In the genomic region with DNA sequence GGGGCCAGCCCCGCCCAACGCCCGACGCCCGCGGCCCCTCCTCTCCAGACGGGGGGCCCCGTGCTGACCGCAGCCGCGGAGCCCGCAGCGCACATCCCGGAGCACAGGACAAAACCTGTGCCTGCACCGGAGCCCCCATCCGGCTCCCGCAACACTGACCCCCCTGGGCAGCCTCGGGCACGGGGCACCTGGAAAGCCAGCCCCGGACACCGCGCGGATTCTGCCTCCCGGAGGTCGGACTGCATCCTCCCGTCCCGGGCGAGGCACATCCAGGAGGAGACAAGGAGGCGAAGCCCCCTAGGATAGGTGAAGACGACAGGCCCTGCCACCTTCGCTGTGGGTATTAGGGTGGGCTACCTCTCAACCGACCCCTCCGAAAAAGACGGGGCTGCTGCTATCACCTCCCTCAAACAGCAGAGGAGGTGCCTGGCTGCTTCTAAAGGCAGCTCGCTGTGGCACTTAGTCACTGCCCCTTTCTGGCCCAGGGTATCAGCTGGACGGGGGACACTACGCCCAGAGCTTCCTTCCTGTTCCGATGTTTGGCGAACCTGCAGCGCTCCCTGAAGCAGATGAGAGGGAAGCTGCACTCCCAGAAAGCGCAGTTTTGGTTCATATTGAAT, we compare ENCODE assay signal across 8 cellular contexts. TPM values are rescaled to one million over a fixed set of nuclear protein-coding genes. Genes with fewer than 3 reads are reported as not detected.
DNase-seq lines count a peak whose midpoint lies in the region; ATAC-seq and TF ChIP-seq lines count a peak whose summit lies in the region.

No MANE protein-coding gene starts in this region.

- H3K4me3 ChIP-seq in AG09309 (ENCODE audit: control insufficient read depth, low read depth, low read length) (peak overlapping the region; percentile 74), dorsolateral prefrontal cortex (peak overlapping the region; percentile 57 to 87 (median 75)), mononuclear cell (ENCODE audit: low read length) (peak overlapping the region; percentile 52)

- DNase-seq in AG09309 (ENCODE audit: low read depth) (no peak), dorsolateral prefrontal cortex (peak in 3 of 10 donors; percentile 19 to 41 (median 32)), ureter (ENCODE audit: low spot score) (peak; percentile 61)

- intact Hi-C loops in dorsolateral prefrontal cortex (cut with DNase I): loop anchor here in 1 of 2 donors (2.0 to 5.0 kb wide), 3 partner anchors 576 to 928 kb away; partner anchors contain the start of genes FAM43A and LSG1

- H3K9me3 ChIP-seq in mononuclear cell (ENCODE audit: low read depth, low read length): no peaks in the 10 kb centered on the region

- ATAC-seq in GM18511 (IDR thresholded peaks at IDR 0.05; ENCODE audit: unreplicated experiment) (peak; percentile 33), HG03460 (IDR thresholded peaks at IDR 0.05; ENCODE audit: unreplicated experiment) (peak; percentile 11), SK-N-SH treated with all-trans-retinoic acid at 6 μM for 48 hours (peak; percentile 46), GM18858 (IDR thresholded peaks at IDR 0.05; ENCODE audit: unreplicated experiment) (no peak)

- H3K27ac ChIP-seq in dorsolateral prefrontal cortex: peak overlapping the region in 56 of 59 donors; percentile 8 to 93 (median 78)

- peaks cover 49% of the 10 kb centered on the region for H3K4me1 ChIP-seq in mononuclear cell (ENCODE audit: insufficient read depth, low read length)

- H3K27me3 ChIP-seq in dorsolateral prefrontal cortex: no peaks in the 10 kb centered on the region
- H3K27me3 ChIP-seq in mononuclear cell (ENCODE audit: insufficient read depth, low read length): no peaks in the 10 kb centered on the region

- TF ChIP-seq CTCF in AG09309 (IDR thresholded peaks at IDR 0.05; ENCODE audit: control insufficient read depth, insufficient read depth, low read depth, low read length, missing control alignments) (no peak), dorsolateral prefrontal cortex (IDR thresholded peaks at IDR 0.05 in 54 of 56, conservative IDR thresholded peaks at IDR 0.05 in 2 of 56; ENCODE audit: low read depth in 1 of 56, partially characterized antibody in 56 of 56) (peak in 23 of 56 donors; percentile 1 to 39 (median 21))

TF ChIP-seq in SK-N-SH treated with all-trans-retinoic acid at 6 μM for 48 hours, 23 proteins besides CTCF, POLR2A, EP300 and RAD21:
- TF ChIP-seq ZNF70 (CRISPR knock-in tag; IDR thresholded peaks at IDR 0.05) (no peak), ZNF565 (CRISPR knock-in tag; conservative IDR thresholded peaks at IDR 0.05; ENCODE audit: low read depth) (no peak), ISL1 (CRISPR knock-in tag; IDR thresholded peaks at IDR 0.05) (no peak), OSR1 (CRISPR knock-in tag; IDR thresholded peaks at IDR 0.05) (no peak), CSDC2 (CRISPR knock-in tag; IDR thresholded peaks at IDR 0.05) (no peak), ZFP30 (CRISPR knock-in tag; IDR thresholded peaks at IDR 0.05) (no peak), BACH2 (CRISPR knock-in tag; IDR thresholded peaks at IDR 0.05; ENCODE audit: borderline replicate concordance) (no peak), ZNF8 (CRISPR knock-in tag; IDR thresholded peaks at IDR 0.05) (no peak), TCF4 (CRISPR knock-in tag; IDR thresholded peaks at IDR 0.05; ENCODE audit: borderline replicate concordance) (no peak), ZC3H10 (CRISPR knock-in tag; IDR thresholded peaks at IDR 0.05) (no peak)
- TF ChIP-seq, protein P1, sequence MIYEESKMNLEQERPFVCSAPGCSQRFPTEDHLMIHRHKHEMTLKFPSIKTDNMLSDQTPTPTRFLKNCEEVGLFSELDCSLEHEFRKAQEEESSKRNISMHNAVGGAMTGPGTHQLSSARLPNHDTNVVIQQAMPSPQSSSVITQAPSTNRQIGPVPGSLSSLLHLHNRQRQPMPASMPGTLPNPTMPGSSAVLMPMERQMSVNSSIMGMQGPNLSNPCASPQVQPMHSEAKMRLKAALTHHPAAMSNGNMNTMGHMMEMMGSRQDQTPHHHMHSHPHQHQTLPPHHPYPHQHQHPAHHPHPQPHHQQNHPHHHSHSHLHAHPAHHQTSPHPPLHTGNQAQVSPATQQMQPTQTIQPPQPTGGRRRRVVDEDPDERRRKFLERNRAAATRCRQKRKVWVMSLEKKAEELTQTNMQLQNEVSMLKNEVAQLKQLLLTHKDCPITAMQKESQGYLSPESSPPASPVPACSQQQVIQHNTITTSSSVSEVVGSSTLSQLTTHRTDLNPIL (CRISPR knock-in tag; IDR thresholded peaks at IDR 0.05; ENCODE audit: low read depth): no peak
- TF ChIP-seq, protein P2, sequence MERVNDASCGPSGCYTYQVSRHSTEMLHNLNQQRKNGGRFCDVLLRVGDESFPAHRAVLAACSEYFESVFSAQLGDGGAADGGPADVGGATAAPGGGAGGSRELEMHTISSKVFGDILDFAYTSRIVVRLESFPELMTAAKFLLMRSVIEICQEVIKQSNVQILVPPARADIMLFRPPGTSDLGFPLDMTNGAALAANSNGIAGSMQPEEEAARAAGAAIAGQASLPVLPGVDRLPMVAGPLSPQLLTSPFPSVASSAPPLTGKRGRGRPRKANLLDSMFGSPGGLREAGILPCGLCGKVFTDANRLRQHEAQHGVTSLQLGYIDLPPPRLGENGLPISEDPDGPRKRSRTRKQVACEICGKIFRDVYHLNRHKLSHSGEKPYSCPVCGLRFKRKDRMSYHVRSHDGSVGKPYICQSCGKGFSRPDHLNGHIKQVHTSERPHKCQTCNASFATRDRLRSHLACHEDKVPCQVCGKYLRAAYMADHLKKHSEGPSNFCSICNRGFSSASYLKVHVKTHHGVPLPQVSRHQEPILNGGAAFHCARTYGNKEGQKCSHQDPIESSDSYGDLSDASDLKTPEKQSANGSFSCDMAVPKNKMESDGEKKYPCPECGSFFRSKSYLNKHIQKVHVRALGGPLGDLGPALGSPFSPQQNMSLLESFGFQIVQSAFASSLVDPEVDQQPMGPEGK (CRISPR knock-in tag; IDR thresholded peaks at IDR 0.05; ENCODE audit: borderline replicate concordance): no peak
- TF ChIP-seq, protein P3, sequence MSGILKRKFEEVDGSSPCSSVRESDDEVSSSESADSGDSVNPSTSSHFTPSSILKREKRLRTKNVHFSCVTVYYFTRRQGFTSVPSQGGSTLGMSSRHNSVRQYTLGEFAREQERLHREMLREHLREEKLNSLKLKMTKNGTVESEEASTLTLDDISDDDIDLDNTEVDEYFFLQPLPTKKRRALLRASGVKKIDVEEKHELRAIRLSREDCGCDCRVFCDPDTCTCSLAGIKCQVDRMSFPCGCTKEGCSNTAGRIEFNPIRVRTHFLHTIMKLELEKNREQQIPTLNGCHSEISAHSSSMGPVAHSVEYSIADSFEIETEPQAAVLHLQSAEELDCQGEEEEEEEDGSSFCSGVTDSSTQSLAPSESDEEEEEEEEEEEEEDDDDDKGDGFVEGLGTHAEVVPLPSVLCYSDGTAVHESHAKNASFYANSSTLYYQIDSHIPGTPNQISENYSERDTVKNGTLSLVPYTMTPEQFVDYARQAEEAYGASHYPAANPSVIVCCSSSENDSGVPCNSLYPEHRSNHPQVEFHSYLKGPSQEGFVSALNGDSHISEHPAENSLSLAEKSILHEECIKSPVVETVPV (CRISPR knock-in tag; IDR thresholded peaks at IDR 0.05): no peak
TF ChIP-seq in SK-N-SH treated with all-trans-retinoic acid at 6 μM for 48 hours: peak in this region for 0.

RNA-seq across cellular contexts. Expression of gene XXYLT1, which starts 10.6 kb away (rescaled TPM):
- total RNA-seq in dorsolateral prefrontal cortex (10 to 100 TPM in 110 of 120 experiments, 1 to 10 TPM in 10; 7.2 to 19.3 (median 13.0) TPM), mononuclear cell (9.0 TPM), ureter (19.7 TPM)
